ENCODE assay signal across 19 cellular contexts in the genomic region with DNA sequence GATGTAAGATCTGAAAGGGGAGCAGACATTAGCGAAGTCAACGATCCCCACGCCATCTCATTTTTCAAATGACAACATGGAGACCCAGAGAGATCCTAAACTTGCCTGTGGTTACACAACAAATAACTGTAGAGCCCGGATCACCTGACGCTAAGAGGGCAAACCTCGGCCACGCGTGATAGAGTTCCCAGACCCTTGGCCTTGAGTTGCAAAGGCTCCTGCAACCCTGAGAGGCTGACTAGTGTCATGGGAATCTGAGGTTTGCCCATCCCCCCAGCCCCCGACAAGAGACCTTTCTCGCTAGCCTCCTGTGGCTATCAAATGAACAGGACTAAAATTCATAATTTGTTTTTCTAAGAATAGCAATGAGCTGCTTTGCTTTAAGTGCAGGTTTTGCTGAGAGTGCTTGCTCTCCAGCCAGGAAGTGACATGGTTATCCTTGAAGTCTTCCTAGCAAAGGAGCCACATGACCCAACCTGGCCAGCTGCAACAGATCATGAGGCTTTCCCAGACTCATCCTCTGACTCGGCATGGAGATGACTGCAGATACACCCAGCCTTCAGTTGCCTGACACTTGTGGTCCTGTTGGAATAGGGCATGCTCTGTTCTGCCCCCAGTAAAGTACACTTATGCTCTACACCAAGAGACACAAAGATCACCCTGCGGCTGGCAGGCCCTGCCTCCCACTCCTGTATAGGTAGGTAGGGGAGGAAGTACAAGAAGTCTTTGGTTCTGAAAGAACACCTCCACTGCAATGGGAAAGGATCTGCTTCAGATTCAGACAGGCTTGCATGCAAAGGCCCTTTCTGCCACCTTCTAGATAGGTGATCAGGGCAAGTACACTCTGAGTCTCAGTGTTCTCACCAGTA. TPM values are rescaled to one million over a fixed set of nuclear protein-coding genes. Genes with fewer than 3 reads are reported as not detected.
DNase-seq lines count a peak whose midpoint lies in the region; ATAC-seq and TF ChIP-seq lines count a peak whose summit lies in the region.
"Had no signal": no experiment of that assay in that cellular context is flagged by ENCODE, and none has a peak within 500 bp of the region (broad histone marks: within the 10 kb centered on the region; RNA-seq: fewer than 3 reads in every experiment).

No MANE protein-coding gene starts in this region.

- H3K18ac ChIP-seq in mesenchymal stem cell (ENCODE audit: low read depth in 1 of 2, low read length in 2 of 2) = no peak overlapping the region

- H3K27me3 ChIP-seq in brain microvascular endothelial cell (replicated peaks) (no peaks in the 10 kb centered on the region), mesenchymal stem cell (ENCODE audit: control insufficient read depth in 1 of 2, insufficient read depth in 1 of 2, low read length in 2 of 2) (peaks cover 0 to 17% of the 10 kb centered on the region in 2 experiments)

- no peaks in the 10 kb centered on the region for H3K36me3 ChIP-seq in brain microvascular endothelial cell (replicated peaks)
- H3K36me3 ChIP-seq in mesenchymal stem cell (ENCODE audit: control insufficient read depth in 1 of 2, insufficient read depth in 2 of 2, low read depth in 1 of 2, low read length in 2 of 2) = no peaks in the 10 kb centered on the region

- H2AK5ac ChIP-seq in mesenchymal stem cell (ENCODE audit: low read length, severe bottlenecking) = no peak overlapping the region

- no peak overlapping the region for H4K91ac ChIP-seq in mesenchymal stem cell (ENCODE audit: low read length)

- H3K27ac ChIP-seq in brain microvascular endothelial cell (no peak overlapping the region), mesenchymal stem cell (ENCODE audit: low read length, poor library complexity, severe bottlenecking) (no peak overlapping the region)
- H3K27ac ChIP-seq: coronary artery had no signal

- no peak overlapping the region for H3K23ac ChIP-seq in mesenchymal stem cell (ENCODE audit: low read length in 2 of 2)

- no peak overlapping the region for H2AFZ ChIP-seq in mesenchymal stem cell (ENCODE audit: low read depth, low read length)

- no peak overlapping the region for H3K4ac ChIP-seq in mesenchymal stem cell (ENCODE audit: low read depth in 1 of 2, low read length in 2 of 2)

- TF ChIP-seq CTCF in brain microvascular endothelial cell (IDR thresholded peaks at IDR 0.05; ENCODE audit: low read depth, low read length, missing control alignments) = no peak

- peaks cover 4% of the 10 kb centered on the region for H3K4me1 ChIP-seq in mesenchymal stem cell (ENCODE audit: control insufficient read depth, insufficient read depth, low read depth, low read length)

- no peaks in the 10 kb centered on the region for H3K9me3 ChIP-seq in mesenchymal stem cell (ENCODE audit: control insufficient read depth, low read length)

- peak overlapping the region; percentile 59 for H4K8ac ChIP-seq in mesenchymal stem cell (ENCODE audit: low read length)

- no peak overlapping the region for H3K9ac ChIP-seq in mesenchymal stem cell (ENCODE audit: low read length)

- WGBS in mesenchymal stem cell = 84% methylated on average over 10 of the region's 12 CpGs

- no peak for ATAC-seq in GM19467 (IDR thresholded peaks at IDR 0.05; ENCODE audit: unreplicated experiment)
- no peak for ATAC-seq in GM19463 (IDR thresholded peaks at IDR 0.05; ENCODE audit: unreplicated experiment)
- ATAC-seq: esophagus mucosa, right cardiac atrium, SK-N-SH treated with all-trans-retinoic acid at 6 μM for 48 hours had no signal

- DNase-seq in DMS53 treated with DMSO at 0.1 percent for 48 hours (lab: John Stamatoyannopoulos, UW; ENCODE audit: unreplicated experiment) = peak; percentile 21
- DNase-seq in NCI-H2029 (lab: John Stamatoyannopoulos, UW) = peak; percentile 58
- DNase-seq in brain microvascular endothelial cell = peak; percentile 9
- peak; percentile 65 for DNase-seq in mesenchymal stem cell
- no peak for DNase-seq in activated effector memory CD4-positive, alpha-beta T cell treated with anti-CD3 and anti-CD28 coated beads, Interleukin-2, amount 50 U/mL, for 16 hours
- DNase-seq in OCI-M2 (lab: John Stamatoyannopoulos, UW; ENCODE audit: unreplicated experiment) = no peak
- DNase-seq: activated CD4-positive, alpha-beta memory T cell treated with anti-CD3 and anti-CD28 coated beads for 36 hours; amniotic stem cell; MV-4-11; nephron progenitor cell; right cardiac atrium; stimulated activated CD4-positive, alpha-beta T cell treated with anti-CD3 and anti-CD28 coated beads, Interleukin-2, amount 100 ng/mL, for 48 hours; stimulated activated CD8-positive, alpha-beta memory T cell treated with anti-CD3 and anti-CD28 coated beads, Interleukin-4, amount 100 ng/mL, for 48 hours had no signal

- no peak overlapping the region for H2BK120ac ChIP-seq in mesenchymal stem cell (ENCODE audit: low read depth, low read length)

- no peak overlapping the region for H3K14ac ChIP-seq in mesenchymal stem cell (ENCODE audit: low read length in 2 of 2)

- no peaks in the 10 kb centered on the region for H3K79me1 ChIP-seq in mesenchymal stem cell (replicated peaks; ENCODE audit: low read length, poor library complexity, severe bottlenecking)

- no peak overlapping the region for H3K4me2 ChIP-seq in mesenchymal stem cell (ENCODE audit: low read length, poor library complexity, severe bottlenecking)

- no peak overlapping the region for H2BK15ac ChIP-seq in mesenchymal stem cell (ENCODE audit: low read depth, poor library complexity, severe bottlenecking)

- H2BK12ac ChIP-seq in mesenchymal stem cell (ENCODE audit: low read length in 2 of 2) = no peak overlapping the region

- H2BK5ac ChIP-seq in mesenchymal stem cell (ENCODE audit: low read depth, low read length, poor library complexity, severe bottlenecking) = no peak overlapping the region

- in situ Hi-C loops in brain microvascular endothelial cell (cut with HindIII; ENCODE audit: low pct_ligation_motif_present, low sequenced_read_pairs) = loop anchor here (25.0 kb wide), 1 partner anchor 280 kb away; no protein-coding TSS in a partner anchor

- no peak overlapping the region for H3K4me3 ChIP-seq in brain microvascular endothelial cell (ENCODE audit: low read depth, low read length)
- no peak overlapping the region for H3K4me3 ChIP-seq in mesenchymal stem cell (ENCODE audit: insufficient read depth in 1 of 2, low read depth in 1 of 2, low read length in 2 of 2)
- H3K4me3 ChIP-seq: coronary artery, lung had no signal

RNA-seq across cellular contexts. Expression of a gene that starts 36.0 kb away (rescaled TPM):
- polyA plus RNA-seq in mesenchymal stem cell (2013, experiment 1 of 2) = 0.07 TPM
- 0.12 TPM for polyA plus RNA-seq in mesenchymal stem cell (2013, experiment 2 of 2)

Comparison
In these comparisons a context has a peak if more than half of its experiments do, and no peak if none do; other contexts are left out.
1. DNase-seq: peak in DMS53 treated with DMSO at 0.1 percent for 48 hours (single experiment), NCI-H2029 (single experiment), brain microvascular endothelial cell (single experiment) and mesenchymal stem cell (single experiment); none in activated effector memory CD4-positive, alpha-beta T cell treated with anti-CD3 and anti-CD28 coated beads, Interleukin-2, amount 50 U/mL, for 16 hours (single experiment) and OCI-M2 (single experiment).